9 cellular contexts compared by ENCODE assay signal in genomic region chr3:120198305-120198878, GRCh38.
DNase-seq lines count a peak whose midpoint lies in the region; TF ChIP-seq lines count a peak whose summit lies in the region.
"Had no signal": no experiment of that assay in that cellular context is flagged by ENCODE, and none has a peak within 500 bp of the region (broad histone marks: within the 10 kb centered on the region; RNA-seq: fewer than 3 reads in every experiment).

No MANE protein-coding gene starts in this region.

- H3K36me3 ChIP-seq in Caco-2 (ENCODE audit: control insufficient read depth, insufficient read depth, low read length), result no peaks in the 10 kb centered on the region
- H3K36me3 ChIP-seq in HEK293 (ENCODE audit: control insufficient read depth in 2 of 2, insufficient read depth in 1 of 2, low read length in 2 of 2), result no peaks in the 10 kb centered on the region
- H3K36me3 ChIP-seq in hepatocyte (replicated peaks; ENCODE audit: insufficient read depth, low read depth), result no peaks in the 10 kb centered on the region

- H3K4me1 Mint-ChIP-seq in Caco-2 (ENCODE audit: low read depth, unreplicated experiment), result no peaks in the 10 kb centered on the region

- DNase-seq in Caco-2 (peak in 1 of 2 experiments; percentile 46), RPMI8226 (peak; percentile 13), hepatocyte (ENCODE audit: low spot score) (peak; percentile 32), NCI-H526 treated with DMSO at 0.1 percent for 48 hours (lab: John Stamatoyannopoulos, UW) (no peak), SHP77 (lab: John Stamatoyannopoulos, UW) (no peak), middle frontal gyrus (ENCODE audit: extremely low spot score, low spot score) (no peak)
- DNase-seq in activated naive CD4-positive, alpha-beta T cell treated with anti-CD3 and anti-CD28 coated beads, Interleukin-2, amount 50 U/mL, for 16 hours, result no peak

- H3K4me3 ChIP-seq in Caco-2 (ENCODE audit: low read depth, low read length) (no peak overlapping the region), HEK293 (ENCODE audit: low read depth, low read length) (no peak overlapping the region), hepatocyte (no peak overlapping the region)

- no peaks in the 10 kb centered on the region for H3K79me2 ChIP-seq in hepatocyte

- intact Hi-C loops in Caco-2 (cut with micrococcal nuclease; ENCODE audit: unreplicated experiment), result loop anchor here (1.0 kb wide), 2 partner anchors 61 to 306 kb away; no protein-coding TSS in a partner anchor

- H3K36me3 Mint-ChIP-seq in Caco-2 (ENCODE audit: insufficient read depth, unreplicated experiment), result no peaks in the 10 kb centered on the region

- no peak overlapping the region for H2AFZ ChIP-seq in hepatocyte

- no peak overlapping the region for H3K4me2 ChIP-seq in hepatocyte

- no peaks in the 10 kb centered on the region for H3K9me3 Mint-ChIP-seq in Caco-2 (ENCODE audit: unreplicated experiment)
- H3K9me3 Mint-ChIP-seq: stimulated activated naive CD8-positive, alpha-beta T cell treated with anti-CD3 and anti-CD28 coated beads, Interleukin-15, Interleukin-2, amounts not matched to agents 100 ng/mL and 50 ng/mL, for 24 hours had no signal

- no TSS peak for BruUV-seq in Caco-2 (replicated peaks; lab: Mats Ljungman, UMichigan)

- no peaks in the 10 kb centered on the region for H4K20me1 ChIP-seq in hepatocyte (ENCODE audit: insufficient read depth, poor library complexity, severe bottlenecking)

- H3K9me3 ChIP-seq in Caco-2 (no peaks in the 10 kb centered on the region), HEK293 (ENCODE audit: control insufficient read depth, insufficient read depth, low read depth, low read length) (no peaks in the 10 kb centered on the region), hepatocyte (ENCODE audit: low read depth) (no peaks in the 10 kb centered on the region)

- no peaks in the 10 kb centered on the region for H3K27me3 Mint-ChIP-seq in Caco-2 (ENCODE audit: insufficient read depth, unreplicated experiment)
- H3K27me3 Mint-ChIP-seq: stimulated activated naive CD8-positive, alpha-beta T cell treated with anti-CD3 and anti-CD28 coated beads, Interleukin-15, Interleukin-2, amounts not matched to agents 100 ng/mL and 50 ng/mL, for 24 hours had no signal

- H3K27ac Mint-ChIP-seq in Caco-2 (ENCODE audit: unreplicated experiment), result no peak overlapping the region
- H3K27ac Mint-ChIP-seq: stimulated activated naive CD8-positive, alpha-beta T cell treated with anti-CD3 and anti-CD28 coated beads, Interleukin-15, Interleukin-2, amounts not matched to agents 100 ng/mL and 50 ng/mL, for 24 hours had no signal

- CTCF ChIA-PET in Caco-2 (lab: Charles Lee), result no interaction called here
- CTCF ChIA-PET in HEK293 (lab: Yijun Ruan, JAX), result interaction anchor here (0.7 to 1.2 kb wide), 2 partner anchors 384 to 597 kb away, joined by 3 read pairs; no protein-coding TSS in a partner anchor

- WGBS in hepatocyte (ENCODE audit: low lambda C conversion rate, missing lambda C conversion rate), result 67% methylated on average over 3 of the region's 3 CpGs

- POLR2A ChIA-PET in Caco-2 (lab: Charles Lee), result no interaction called here
- POLR2A ChIA-PET in HEK293 (lab: Yijun Ruan, JAX), result no interaction called here

- H3K4me3 Mint-ChIP-seq in Caco-2 (ENCODE audit: unreplicated experiment), result no peak overlapping the region
- H3K4me3 Mint-ChIP-seq: stimulated activated naive CD8-positive, alpha-beta T cell treated with anti-CD3 and anti-CD28 coated beads, Interleukin-15, Interleukin-2, amounts not matched to agents 100 ng/mL and 50 ng/mL, for 24 hours had no signal

- H3K27ac ChIP-seq in HEK293 (ENCODE audit: extremely low read depth, low read depth, low read length) (no peak overlapping the region), hepatocyte (no peak overlapping the region)

- H3K27me3 ChIP-seq in Caco-2 (replicated peaks; ENCODE audit: control insufficient read depth, insufficient read depth, low read length), result no peaks in the 10 kb centered on the region
- H3K27me3 ChIP-seq in hepatocyte, result no peaks in the 10 kb centered on the region

- H3K4me1 ChIP-seq in Caco-2 (no peaks in the 10 kb centered on the region), HEK293 (ENCODE audit: control insufficient read depth, insufficient read depth, low read length) (no peaks in the 10 kb centered on the region), hepatocyte (ENCODE audit: insufficient read depth) (no peaks in the 10 kb centered on the region)

- H3K9me2 ChIP-seq in hepatocyte (replicated peaks; ENCODE audit: insufficient read depth), result no peaks in the 10 kb centered on the region

- TF ChIP-seq CTCF in Caco-2 (IDR thresholded peaks at IDR 0.05; ENCODE audit: insufficient read depth in 1 of 2, low read depth in 1 of 2, low read length in 1 of 2, severe bottlenecking in 1 of 2, unreplicated experiment in 1 of 2) (peak; percentile 12 to 18), HEK293 (tag by site-specific recombination; IDR thresholded peaks at IDR 0.05) (no peak), hepatocyte (IDR thresholded peaks at IDR 0.05; ENCODE audit: poor library complexity) (peak; percentile 47)

TF ChIP-seq in HEK293, 187 proteins besides CTCF, POLR2A, EP300 and RAD21:
- TF ChIP-seq ZNF654 (tag by site-specific recombination; IDR thresholded peaks at IDR 0.05; ENCODE audit: low read depth), result peak; percentile 51
- no peak for TF ChIP-seq ZFHX2 (tag by site-specific recombination; conservative IDR thresholded peaks at IDR 0.05)
TF ChIP-seq in HEK293: peak in this region for 1.

Comparison
In these comparisons a context has a peak if more than half of its experiments do, and no peak if none do; other contexts are left out.
1. DNase-seq: peak in RPMI8226 (single experiment) and hepatocyte (single experiment); none in NCI-H526 treated with DMSO at 0.1 percent for 48 hours (single experiment), SHP77 (0 of 2), activated naive CD4-positive, alpha-beta T cell treated with anti-CD3 and anti-CD28 coated beads, Interleukin-2, amount 50 U/mL, for 16 hours (single experiment) and middle frontal gyrus (single experiment).